ENCODE assay signal across 1 cellular context in genomic region chr13:30418075-30418715, GRCh38.
TF ChIP-seq lines count a peak whose summit lies in the region.

No MANE protein-coding gene starts in this region.

TF ChIP-seq in H1, 55 proteins besides CTCF, POLR2A, EP300 and RAD21 (continued from another document):
- TF ChIP-seq MAX (IDR thresholded peaks at IDR 0.05), result no peak
- no peak for TF ChIP-seq CTBP2 (IDR thresholded peaks at IDR 0.05; ENCODE audit: borderline replicate concordance, insufficient read depth, insufficient read length, low read length)
